1 cellular context compared by ENCODE assay signal in the genomic region with DNA sequence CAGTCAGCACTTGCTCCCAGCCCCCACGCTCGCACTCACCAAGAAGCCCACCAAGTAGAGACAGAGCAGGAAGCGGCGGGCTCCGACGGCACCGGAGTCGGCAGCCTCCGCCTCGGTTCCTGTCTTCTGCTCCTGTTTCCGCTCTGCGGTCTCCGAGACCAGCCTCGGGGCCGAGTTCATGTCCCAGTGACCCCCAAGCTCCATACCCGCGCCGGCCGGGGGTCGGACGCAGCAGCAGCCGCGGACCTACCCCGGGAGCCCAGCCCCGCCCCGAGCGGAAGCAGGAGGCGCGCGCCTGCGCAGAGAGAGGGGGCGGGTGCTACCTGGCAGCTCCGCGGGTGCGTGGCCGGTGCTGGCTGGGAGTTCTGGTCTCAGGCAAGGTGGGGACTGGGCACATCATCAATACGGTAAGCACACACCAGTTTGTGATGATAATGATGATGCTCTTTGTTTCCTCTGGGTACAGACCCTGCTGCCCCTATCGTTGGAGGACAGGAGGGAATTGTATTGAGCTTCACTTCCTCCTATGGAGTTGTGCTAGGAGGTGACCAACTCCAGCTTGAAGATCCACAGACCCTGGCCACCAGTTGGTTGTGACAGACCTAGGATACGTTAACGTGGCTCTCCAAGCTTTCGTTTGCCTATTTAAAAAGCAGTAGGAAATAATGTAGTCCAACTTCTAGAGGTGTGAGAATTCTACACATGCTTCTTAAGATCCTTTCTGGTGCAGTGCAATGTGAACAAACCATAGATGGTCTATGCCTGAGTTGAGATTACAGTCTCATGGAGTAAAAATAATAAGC.
TF ChIP-seq lines count a peak whose summit lies in the region.

No MANE protein-coding gene starts in this region.

TF ChIP-seq in HepG2, 621 proteins besides CTCF, POLR2A, EP300 and RAD21 (continued from another document and continues in another):
- TF ChIP-seq, protein P1, sequence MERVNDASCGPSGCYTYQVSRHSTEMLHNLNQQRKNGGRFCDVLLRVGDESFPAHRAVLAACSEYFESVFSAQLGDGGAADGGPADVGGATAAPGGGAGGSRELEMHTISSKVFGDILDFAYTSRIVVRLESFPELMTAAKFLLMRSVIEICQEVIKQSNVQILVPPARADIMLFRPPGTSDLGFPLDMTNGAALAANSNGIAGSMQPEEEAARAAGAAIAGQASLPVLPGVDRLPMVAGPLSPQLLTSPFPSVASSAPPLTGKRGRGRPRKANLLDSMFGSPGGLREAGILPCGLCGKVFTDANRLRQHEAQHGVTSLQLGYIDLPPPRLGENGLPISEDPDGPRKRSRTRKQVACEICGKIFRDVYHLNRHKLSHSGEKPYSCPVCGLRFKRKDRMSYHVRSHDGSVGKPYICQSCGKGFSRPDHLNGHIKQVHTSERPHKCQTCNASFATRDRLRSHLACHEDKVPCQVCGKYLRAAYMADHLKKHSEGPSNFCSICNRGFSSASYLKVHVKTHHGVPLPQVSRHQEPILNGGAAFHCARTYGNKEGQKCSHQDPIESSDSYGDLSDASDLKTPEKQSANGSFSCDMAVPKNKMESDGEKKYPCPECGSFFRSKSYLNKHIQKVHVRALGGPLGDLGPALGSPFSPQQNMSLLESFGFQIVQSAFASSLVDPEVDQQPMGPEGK (CRISPR knock-in tag; IDR thresholded peaks at IDR 0.05), result peak; percentile 88
- TF ChIP-seq ZNF674 (CRISPR knock-in tag; IDR thresholded peaks at IDR 0.05; ENCODE audit: low read depth), result no peak
- TF ChIP-seq ZNF557 (CRISPR knock-in tag; IDR thresholded peaks at IDR 0.05), result no peak
- TF ChIP-seq IKZF4 (CRISPR knock-in tag; IDR thresholded peaks at IDR 0.05; ENCODE audit: borderline replicate concordance, low read depth, not compliant biosample characterization), result peak; percentile 45
- TF ChIP-seq, protein P2, sequence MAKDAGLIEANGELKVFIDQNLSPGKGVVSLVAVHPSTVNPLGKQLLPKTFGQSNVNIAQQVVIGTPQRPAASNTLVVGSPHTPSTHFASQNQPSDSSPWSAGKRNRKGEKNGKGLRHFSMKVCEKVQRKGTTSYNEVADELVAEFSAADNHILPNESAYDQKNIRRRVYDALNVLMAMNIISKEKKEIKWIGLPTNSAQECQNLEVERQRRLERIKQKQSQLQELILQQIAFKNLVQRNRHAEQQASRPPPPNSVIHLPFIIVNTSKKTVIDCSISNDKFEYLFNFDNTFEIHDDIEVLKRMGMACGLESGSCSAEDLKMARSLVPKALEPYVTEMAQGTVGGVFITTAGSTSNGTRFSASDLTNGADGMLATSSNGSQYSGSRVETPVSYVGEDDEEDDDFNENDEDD (CRISPR knock-in tag; IDR thresholded peaks at IDR 0.05; ENCODE audit: borderline replicate concordance), result peak; percentile 59; the same call in 1 of the 2 replicates
- peak; percentile 76 for TF ChIP-seq DMAP1 (CRISPR knock-in tag; IDR thresholded peaks at IDR 0.05)
- TF ChIP-seq GABPB1 (CRISPR knock-in tag; IDR thresholded peaks at IDR 0.05), result peak; percentile 97
- TF ChIP-seq JUNB (CRISPR knock-in tag; IDR thresholded peaks at IDR 0.05; ENCODE audit: borderline replicate concordance), result no peak
- TF ChIP-seq ZMYM3 (CRISPR knock-in tag; IDR thresholded peaks at IDR 0.05), result peak; percentile 26
- TF ChIP-seq ZBTB38 (CRISPR knock-in tag; IDR thresholded peaks at IDR 0.05), result peak; percentile 53; the same call in 1 of the 2 replicates
- TF ChIP-seq ZNF383 (CRISPR knock-in tag; IDR thresholded peaks at IDR 0.05; ENCODE audit: borderline replicate concordance), result no peak
- TF ChIP-seq HOXA5 (CRISPR knock-in tag; IDR thresholded peaks at IDR 0.05), result peak; percentile 39; the same call in 1 of the 2 replicates
- peak; percentile 94 for TF ChIP-seq ZNF883 (CRISPR knock-in tag; IDR thresholded peaks at IDR 0.05; ENCODE audit: not compliant biosample characterization)
- TF ChIP-seq, protein P3, sequence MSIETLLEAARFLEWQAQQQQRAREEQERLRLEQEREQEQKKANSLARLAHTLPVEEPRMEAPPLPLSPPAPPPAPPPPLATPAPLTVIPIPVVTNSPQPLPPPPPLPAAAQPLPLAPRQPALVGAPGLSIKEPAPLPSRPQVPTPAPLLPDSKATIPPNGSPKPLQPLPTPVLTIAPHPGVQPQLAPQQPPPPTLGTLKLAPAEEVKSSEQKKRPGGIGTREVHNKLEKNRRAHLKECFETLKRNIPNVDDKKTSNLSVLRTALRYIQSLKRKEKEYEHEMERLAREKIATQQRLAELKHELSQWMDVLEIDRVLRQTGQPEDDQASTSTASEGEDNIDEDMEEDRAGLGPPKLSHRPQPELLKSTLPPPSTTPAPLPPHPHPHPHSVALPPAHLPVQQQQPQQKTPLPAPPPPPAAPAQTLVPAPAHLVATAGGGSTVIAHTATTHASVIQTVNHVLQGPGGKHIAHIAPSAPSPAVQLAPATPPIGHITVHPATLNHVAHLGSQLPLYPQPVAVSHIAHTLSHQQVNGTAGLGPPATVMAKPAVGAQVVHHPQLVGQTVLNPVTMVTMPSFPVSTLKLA (IDR thresholded peaks at IDR 0.05), result no peak
- TF ChIP-seq ZNF780A (CRISPR knock-in tag; IDR thresholded peaks at IDR 0.05), result no peak
- peak; percentile 90 for TF ChIP-seq SALL1 (CRISPR knock-in tag; IDR thresholded peaks at IDR 0.05)
- TF ChIP-seq, protein P4, sequence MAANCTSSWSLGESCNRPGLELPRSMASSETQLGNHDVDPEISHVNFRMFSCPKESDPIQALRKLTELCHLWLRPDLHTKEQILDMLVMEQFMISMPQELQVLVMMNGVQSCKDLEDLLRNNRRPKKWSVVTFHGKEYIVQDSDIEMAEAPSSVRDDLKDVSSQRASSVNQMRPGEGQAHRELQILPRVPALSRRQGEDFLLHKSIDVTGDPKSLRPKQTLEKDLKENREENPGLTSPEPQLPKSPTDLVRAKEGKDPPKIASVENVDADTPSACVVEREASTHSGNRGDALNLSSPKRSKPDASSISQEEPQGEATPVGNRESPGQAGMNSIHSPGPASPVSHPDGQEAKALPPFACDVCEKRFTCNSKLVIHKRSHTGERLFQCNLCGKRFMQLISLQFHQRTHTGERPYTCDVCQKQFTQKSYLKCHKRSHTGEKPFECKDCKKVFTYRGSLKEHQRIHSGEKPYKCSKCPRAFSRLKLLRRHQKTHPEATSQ (CRISPR knock-in tag; IDR thresholded peaks at IDR 0.05; ENCODE audit: borderline replicate concordance), result peak; percentile 71; the same call in 1 of the 2 replicates
- peak; percentile 86; the same call in 1 of the 2 replicates for TF ChIP-seq TGIF2 (CRISPR knock-in tag; IDR thresholded peaks at IDR 0.05)
- TF ChIP-seq, protein P5, sequence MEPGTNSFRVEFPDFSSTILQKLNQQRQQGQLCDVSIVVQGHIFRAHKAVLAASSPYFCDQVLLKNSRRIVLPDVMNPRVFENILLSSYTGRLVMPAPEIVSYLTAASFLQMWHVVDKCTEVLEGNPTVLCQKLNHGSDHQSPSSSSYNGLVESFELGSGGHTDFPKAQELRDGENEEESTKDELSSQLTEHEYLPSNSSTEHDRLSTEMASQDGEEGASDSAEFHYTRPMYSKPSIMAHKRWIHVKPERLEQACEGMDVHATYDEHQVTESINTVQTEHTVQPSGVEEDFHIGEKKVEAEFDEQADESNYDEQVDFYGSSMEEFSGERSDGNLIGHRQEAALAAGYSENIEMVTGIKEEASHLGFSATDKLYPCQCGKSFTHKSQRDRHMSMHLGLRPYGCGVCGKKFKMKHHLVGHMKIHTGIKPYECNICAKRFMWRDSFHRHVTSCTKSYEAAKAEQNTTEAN (CRISPR knock-in tag; conservative IDR thresholded peaks at IDR 0.05), result 0 out of 2 replicates have a peak, but pooled peaks have one; percentile 35
- TF ChIP-seq, protein P6, sequence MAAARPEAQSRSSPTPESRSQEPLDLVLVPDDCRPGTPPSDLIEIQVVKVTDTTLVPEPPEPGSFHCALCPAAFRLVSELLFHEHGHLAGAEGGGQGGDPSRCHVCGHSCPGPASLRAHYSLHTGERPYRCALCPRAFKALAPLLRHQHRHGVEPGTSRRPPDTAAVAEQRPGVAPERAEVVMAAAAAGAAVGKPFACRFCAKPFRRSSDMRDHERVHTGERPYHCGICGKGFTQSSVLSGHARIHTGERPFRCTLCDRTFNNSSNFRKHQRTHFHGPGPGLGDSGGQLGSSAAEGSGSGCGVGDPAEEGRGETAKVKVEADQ (CRISPR knock-in tag; IDR thresholded peaks at IDR 0.05; ENCODE audit: borderline replicate concordance), result peak; percentile 78
- TF ChIP-seq RBM39 (IDR thresholded peaks at IDR 0.05; ENCODE audit: low read depth, low read length, poor library complexity, severe bottlenecking), result no peak
- peak; percentile 69; the same call in 1 of the 2 replicates for TF ChIP-seq TBX2 (CRISPR knock-in tag; IDR thresholded peaks at IDR 0.05; ENCODE audit: borderline replicate concordance)
- no peak for TF ChIP-seq SOX6 (IDR thresholded peaks at IDR 0.05)
- TF ChIP-seq SOX6 (CRISPR knock-in tag; IDR thresholded peaks at IDR 0.05), result peak; percentile 58
- TF ChIP-seq AHR (CRISPR knock-in tag; IDR thresholded peaks at IDR 0.05), result peak; percentile 85; the same call in 1 of the 2 replicates
- TF ChIP-seq ZNF564 (CRISPR knock-in tag; IDR thresholded peaks at IDR 0.05), result peak; percentile 25
- TF ChIP-seq CBX1 (IDR thresholded peaks at IDR 0.05; ENCODE audit: low read depth), result peak; percentile 35
- peak; percentile 80; the same call in 1 of the 2 replicates for TF ChIP-seq BORCS8-MEF2B (CRISPR knock-in tag; IDR thresholded peaks at IDR 0.05)
- peak; percentile 49; the same call in 1 of the 2 replicates for TF ChIP-seq ZNF329 (CRISPR knock-in tag; IDR thresholded peaks at IDR 0.05; ENCODE audit: low read depth)
- no peak for TF ChIP-seq ARNT (IDR thresholded peaks at IDR 0.05)
- peak; percentile 54; the same call in 1 of the 2 replicates for TF ChIP-seq ZMYM2 (CRISPR knock-in tag; IDR thresholded peaks at IDR 0.05)
- 0 out of 2 replicates have a peak, but pooled peaks have one; percentile 69 for TF ChIP-seq NFKBIZ (CRISPR knock-in tag; IDR thresholded peaks at IDR 0.05)
- TF ChIP-seq ZNF703 (CRISPR knock-in tag; IDR thresholded peaks at IDR 0.05; ENCODE audit: borderline replicate concordance), result no peak
- 0 out of 2 replicates have a peak, but pooled peaks have one; percentile 64 for TF ChIP-seq ZNF331 (CRISPR knock-in tag; IDR thresholded peaks at IDR 0.05)
- 0 out of 2 replicates have a peak, but pooled peaks have one; percentile 83 for TF ChIP-seq ZNF772 (CRISPR knock-in tag; IDR thresholded peaks at IDR 0.05)
- peak; percentile 85 for TF ChIP-seq ZKSCAN5 (CRISPR knock-in tag; IDR thresholded peaks at IDR 0.05)
- peak; percentile 68; the same call in 1 of the 2 replicates for TF ChIP-seq ZNF510 (CRISPR knock-in tag; IDR thresholded peaks at IDR 0.05; ENCODE audit: low read depth)
- TF ChIP-seq KAT7 (CRISPR knock-in tag; IDR thresholded peaks at IDR 0.05; ENCODE audit: borderline replicate concordance), result peak; percentile 79
- peak; percentile 62; the same call in 1 of the 2 replicates for TF ChIP-seq GLI4 (CRISPR knock-in tag; IDR thresholded peaks at IDR 0.05; ENCODE audit: borderline replicate concordance)
- peak; percentile 56 for TF ChIP-seq RARA (CRISPR knock-in tag; IDR thresholded peaks at IDR 0.05)
- peak; percentile 84; the same call in 1 of the 2 replicates for TF ChIP-seq ZNF788 (CRISPR knock-in tag; IDR thresholded peaks at IDR 0.05; ENCODE audit: borderline replicate concordance)
- TF ChIP-seq HNRNPH1 (optimal IDR thresholded peaks at IDR 0.05; ENCODE audit: low read depth, low read length), result peak; percentile 50
- TF ChIP-seq NRL (CRISPR knock-in tag; IDR thresholded peaks at IDR 0.05; ENCODE audit: borderline replicate concordance), result peak; percentile 94
- TF ChIP-seq, protein P7, sequence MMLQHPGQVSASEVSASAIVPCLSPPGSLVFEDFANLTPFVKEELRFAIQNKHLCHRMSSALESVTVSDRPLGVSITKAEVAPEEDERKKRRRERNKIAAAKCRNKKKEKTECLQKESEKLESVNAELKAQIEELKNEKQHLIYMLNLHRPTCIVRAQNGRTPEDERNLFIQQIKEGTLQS (CRISPR knock-in tag; IDR thresholded peaks at IDR 0.05), result peak; percentile 54
- no peak for TF ChIP-seq ZNF326 (CRISPR knock-in tag; IDR thresholded peaks at IDR 0.05; ENCODE audit: borderline replicate concordance)
- TF ChIP-seq KMT2A (CRISPR knock-in tag; IDR thresholded peaks at IDR 0.05), result peak; percentile 96
- TF ChIP-seq ZNF546 (CRISPR knock-in tag; conservative IDR thresholded peaks at IDR 0.05), result peak; percentile 77; the same call in 1 of the 2 replicates
- TF ChIP-seq TBL1XR1 (IDR thresholded peaks at IDR 0.05; ENCODE audit: borderline replicate concordance, low read length, partially characterized antibody), result no peak
- TF ChIP-seq MAZ (IDR thresholded peaks at IDR 0.05; ENCODE audit: borderline replicate concordance, low read depth, low read length), result peak; percentile 79
- peak; percentile 77 for TF ChIP-seq MAZ (CRISPR knock-in tag; IDR thresholded peaks at IDR 0.05; ENCODE audit: low read depth)
- TF ChIP-seq PRMT3 (CRISPR knock-in tag; IDR thresholded peaks at IDR 0.05; ENCODE audit: borderline replicate concordance, low read depth), result no peak; the same call in 1 of the 2 replicates
- no peak for TF ChIP-seq ZNF570 (CRISPR knock-in tag; IDR thresholded peaks at IDR 0.05; ENCODE audit: borderline replicate concordance)
- TF ChIP-seq GTF2F1 (IDR thresholded peaks at IDR 0.05; ENCODE audit: low read length), result no peak
- TF ChIP-seq RELA (CRISPR knock-in tag; IDR thresholded peaks at IDR 0.05), result peak; percentile 58; the same call in 1 of the 2 replicates
- TF ChIP-seq ZBTB3 (CRISPR knock-in tag; IDR thresholded peaks at IDR 0.05; ENCODE audit: borderline replicate concordance, low read depth), result no peak
- TF ChIP-seq, protein P8, sequence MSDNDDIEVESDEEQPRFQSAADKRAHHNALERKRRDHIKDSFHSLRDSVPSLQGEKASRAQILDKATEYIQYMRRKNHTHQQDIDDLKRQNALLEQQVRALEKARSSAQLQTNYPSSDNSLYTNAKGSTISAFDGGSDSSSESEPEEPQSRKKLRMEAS (IDR thresholded peaks at IDR 0.05), result peak; percentile 84
- no peak for TF ChIP-seq ZNF761 (CRISPR knock-in tag; conservative IDR thresholded peaks at IDR 0.05)
- peak; percentile 95; the same call in 1 of the 2 replicates for TF ChIP-seq DNMT1 (CRISPR knock-in tag; IDR thresholded peaks at IDR 0.05)
- TF ChIP-seq KLF12 (CRISPR knock-in tag; IDR thresholded peaks at IDR 0.05; ENCODE audit: borderline replicate concordance), result peak; percentile 57; the same call in 1 of the 2 replicates
- TF ChIP-seq, protein P9, sequence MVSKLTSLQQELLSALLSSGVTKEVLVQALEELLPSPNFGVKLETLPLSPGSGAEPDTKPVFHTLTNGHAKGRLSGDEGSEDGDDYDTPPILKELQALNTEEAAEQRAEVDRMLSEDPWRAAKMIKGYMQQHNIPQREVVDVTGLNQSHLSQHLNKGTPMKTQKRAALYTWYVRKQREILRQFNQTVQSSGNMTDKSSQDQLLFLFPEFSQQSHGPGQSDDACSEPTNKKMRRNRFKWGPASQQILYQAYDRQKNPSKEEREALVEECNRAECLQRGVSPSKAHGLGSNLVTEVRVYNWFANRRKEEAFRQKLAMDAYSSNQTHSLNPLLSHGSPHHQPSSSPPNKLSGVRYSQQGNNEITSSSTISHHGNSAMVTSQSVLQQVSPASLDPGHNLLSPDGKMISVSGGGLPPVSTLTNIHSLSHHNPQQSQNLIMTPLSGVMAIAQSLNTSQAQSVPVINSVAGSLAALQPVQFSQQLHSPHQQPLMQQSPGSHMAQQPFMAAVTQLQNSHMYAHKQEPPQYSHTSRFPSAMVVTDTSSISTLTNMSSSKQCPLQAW (CRISPR knock-in tag; IDR thresholded peaks at IDR 0.05), result peak; percentile 42
- peak; percentile 73; the same call in 1 of the 2 replicates for TF ChIP-seq MYC (CRISPR knock-in tag; IDR thresholded peaks at IDR 0.05; ENCODE audit: borderline replicate concordance)
- TF ChIP-seq MTA1 (CRISPR knock-in tag; IDR thresholded peaks at IDR 0.05; ENCODE audit: borderline replicate concordance), result peak; percentile 64; the same call in 1 of the 2 replicates
- TF ChIP-seq ZNF224 (CRISPR knock-in tag; IDR thresholded peaks at IDR 0.05), result peak; percentile 96; the same call in 1 of the 2 replicates
